Comparison of ENCODE assay signal across 8 cellular contexts in genomic region chr2:96306370-96306769, GRCh38. TPM values are rescaled to one million over a fixed set of nuclear protein-coding genes. Genes with fewer than 3 reads are reported as not detected.
DNase-seq lines count a peak whose midpoint lies in the region; ATAC-seq, FAIRE-seq and TF ChIP-seq lines count a peak whose summit lies in the region.

No MANE protein-coding gene starts in this region.

- H3K9me3 Mint-ChIP-seq in activated T-helper 2 cell treated with anti-CD3 and anti-CD28 coated beads, Interferon-gamma antibody, Interleukin-2, Interleukin-4, amounts not matched to agents 10 μg/mL and 5 μg/mL and 100 μg/mL, durations not matched to agents 14 hours and 24 hours and 36 hours, result no peaks in the 10 kb centered on the region

- peak overlapping the region; percentile 95 for H3K4me3 Mint-ChIP-seq in activated T-helper 2 cell treated with anti-CD3 and anti-CD28 coated beads, Interferon-gamma antibody, Interleukin-2, Interleukin-4, amounts not matched to agents 10 μg/mL and 5 μg/mL and 100 μg/mL, durations not matched to agents 14 hours and 24 hours and 36 hours (ENCODE audit: low read depth)

- H3K27ac ChIP-seq in thoracic aorta, result peak overlapping the region; percentile 82 to 85

- H3K4me3 ChIP-seq in kidney epithelial cell (ENCODE audit: low read depth, low read length) (peak overlapping the region; percentile 73), thoracic aorta (peak overlapping the region; percentile 90)

- peaks cover 56% of the 10 kb centered on the region for H3K36me3 Mint-ChIP-seq in activated T-helper 2 cell treated with anti-CD3 and anti-CD28 coated beads, Interferon-gamma antibody, Interleukin-2, Interleukin-4, amounts not matched to agents 10 μg/mL and 5 μg/mL and 100 μg/mL, durations not matched to agents 14 hours and 24 hours and 36 hours (ENCODE audit: low read depth)

- H3K36me3 ChIP-seq in kidney epithelial cell (ENCODE audit: control insufficient read depth, insufficient read depth, low read length) (peaks cover 4% of the 10 kb centered on the region), thoracic aorta (peaks cover 19% of the 10 kb centered on the region)

- no peak for FAIRE-seq in frontal cortex (lab: Jason Lieb, UNC)

- peaks cover 9 to 17% of the 10 kb centered on the region in 2 donors for H3K4me1 ChIP-seq in thoracic aorta (ENCODE audit: control insufficient read depth in 1 of 2, low read depth in 2 of 2)

- no peaks in the 10 kb centered on the region for H3K9me3 ChIP-seq in thoracic aorta

- TF ChIP-seq CTCF in kidney epithelial cell (IDR thresholded peaks at IDR 0.05; ENCODE audit: insufficient read depth, low read length, poor library complexity, severe bottlenecking) (no peak), thoracic aorta (IDR thresholded peaks at IDR 0.05) (no peak)

- intact Hi-C loops in activated T-helper 2 cell treated with anti-CD3 and anti-CD28 coated beads, Interferon-gamma antibody, Interleukin-2, Interleukin-4, amounts not matched to agents 10 μg/mL and 5 μg/mL and 100 μg/mL, durations not matched to agents 14 hours and 24 hours and 36 hours (cut with micrococcal nuclease), result no loop called here

- H3K27me3 ChIP-seq in kidney epithelial cell (ENCODE audit: control insufficient read depth, insufficient read depth, low read length) (no peaks in the 10 kb centered on the region), thoracic aorta (replicated peaks; ENCODE audit: insufficient read depth) (no peaks in the 10 kb centered on the region)

- peaks cover 41% of the 10 kb centered on the region for H3K4me1 Mint-ChIP-seq in activated T-helper 2 cell treated with anti-CD3 and anti-CD28 coated beads, Interferon-gamma antibody, Interleukin-2, Interleukin-4, amounts not matched to agents 10 μg/mL and 5 μg/mL and 100 μg/mL, durations not matched to agents 14 hours and 24 hours and 36 hours (ENCODE audit: low read depth)

- H3K27me3 Mint-ChIP-seq in activated T-helper 2 cell treated with anti-CD3 and anti-CD28 coated beads, Interferon-gamma antibody, Interleukin-2, Interleukin-4, amounts not matched to agents 10 μg/mL and 5 μg/mL and 100 μg/mL, durations not matched to agents 14 hours and 24 hours and 36 hours (ENCODE audit: low read depth), result no peaks in the 10 kb centered on the region

- no peak for ATAC-seq in thoracic aorta (ENCODE audit: insufficient number of reproducible peaks, low FRiP score, low read depth)

- DNase-seq in activated effector memory CD4-positive, alpha-beta T cell treated with anti-CD3 and anti-CD28 coated beads, Interleukin-2, amount 50 U/mL, for 16 hours, result peak; percentile 36
- DNase-seq in activated effector memory CD4-positive, alpha-beta T cell treated with Interleukin-2 at 50 U/mL for 16 hours, result no peak
- DNase-seq in activated T-helper 2 cell treated with anti-CD3 and anti-CD28 coated beads, Interferon-gamma antibody, Interleukin-2, Interleukin-4, amounts not matched to agents 10 μg/mL and 5 μg/mL and 100 μg/mL, durations not matched to agents 14 hours and 24 hours and 36 hours (ENCODE audit: low spot score), result no peak
- DNase-seq in kidney epithelial cell (ENCODE audit: low read depth), result no peak
- no peak for DNase-seq in thoracic aorta (ENCODE audit: low spot score)
- DNase-seq in frontal cortex (ENCODE audit: low spot score in 2 of 2), result no peak
- no peak for DNase-seq in effector CD8-positive, alpha-beta T cell (lab: John Stamatoyannopoulos, UW)
- no peak for DNase-seq in EL

- H3K27ac Mint-ChIP-seq in activated T-helper 2 cell treated with anti-CD3 and anti-CD28 coated beads, Interferon-gamma antibody, Interleukin-2, Interleukin-4, amounts not matched to agents 10 μg/mL and 5 μg/mL and 100 μg/mL, durations not matched to agents 14 hours and 24 hours and 36 hours, result peak overlapping the region; percentile 94

RNA-seq across cellular contexts. Expression of gene SNRNP200, which starts 1.0 kb away (rescaled TPM):
- 191 TPM in 2 replicates for total RNA-seq in activated T-helper 2 cell treated with anti-CD3 and anti-CD28 coated beads, Interferon-gamma antibody, Interleukin-2, Interleukin-4, amounts not matched to agents 10 μg/mL and 5 μg/mL and 100 μg/mL, durations not matched to agents 14 hours and 24 hours and 36 hours
- 104 and 124 TPM in 2 replicates for total RNA-seq in kidney epithelial cell
- total RNA-seq in thoracic aorta, result 10 to 100 TPM; 77.2 to 85.6 TPM
- total RNA-seq in frontal cortex, result 41.6 TPM

RNA-seq across cellular contexts. Expression of gene ITPRIPL1, which starts 18.7 kb away (rescaled TPM):
- 44.8 and 45.0 TPM in 2 replicates for total RNA-seq in activated T-helper 2 cell treated with anti-CD3 and anti-CD28 coated beads, Interferon-gamma antibody, Interleukin-2, Interleukin-4, amounts not matched to agents 10 μg/mL and 5 μg/mL and 100 μg/mL, durations not matched to agents 14 hours and 24 hours and 36 hours
- total RNA-seq in kidney epithelial cell (5.1 and 5.5 TPM in 2 replicates), thoracic aorta (1 to 10 TPM in 1 of 2 donors, under 1 TPM in 1; 0.63 to 1.6 TPM), frontal cortex (4.9 TPM)

RNA-seq across cellular contexts. Expression of gene NCAPH, which starts 29.2 kb away (rescaled TPM):
- total RNA-seq in activated T-helper 2 cell treated with anti-CD3 and anti-CD28 coated beads, Interferon-gamma antibody, Interleukin-2, Interleukin-4, amounts not matched to agents 10 μg/mL and 5 μg/mL and 100 μg/mL, durations not matched to agents 14 hours and 24 hours and 36 hours, result 62.1 and 63.3 TPM in 2 replicates
- total RNA-seq in kidney epithelial cell (3.1 and 4.1 TPM in 2 replicates), thoracic aorta (1 to 10 TPM in 1 of 2 donors, not detected in 1; 1.3 TPM), frontal cortex (2.4 TPM)

RNA-seq across cellular contexts. Expression of gene CIAO1, which starts 40.3 kb away (rescaled TPM):
- total RNA-seq in activated T-helper 2 cell treated with anti-CD3 and anti-CD28 coated beads, Interferon-gamma antibody, Interleukin-2, Interleukin-4, amounts not matched to agents 10 μg/mL and 5 μg/mL and 100 μg/mL, durations not matched to agents 14 hours and 24 hours and 36 hours, result 93.9 and 94.7 TPM in 2 replicates
- 73.7 and 114 TPM in 2 replicates for total RNA-seq in kidney epithelial cell
- total RNA-seq in thoracic aorta, result 100 to 1,000 TPM; 115 to 123 TPM
- total RNA-seq in frontal cortex, result 74.6 TPM

RNA-seq across cellular contexts. Expression of gene TMEM127, which starts 40.6 kb away (rescaled TPM):
- 29.0 and 30.4 TPM in 2 replicates for total RNA-seq in activated T-helper 2 cell treated with anti-CD3 and anti-CD28 coated beads, Interferon-gamma antibody, Interleukin-2, Interleukin-4, amounts not matched to agents 10 μg/mL and 5 μg/mL and 100 μg/mL, durations not matched to agents 14 hours and 24 hours and 36 hours
- 54.9 and 63.5 TPM in 2 replicates for total RNA-seq in kidney epithelial cell
- total RNA-seq in thoracic aorta, result 10 to 100 TPM; 50.8 to 52.4 TPM
- 14.7 TPM for total RNA-seq in frontal cortex

Comparison
In these comparisons a context has a peak if more than half of its experiments do, and no peak if none do; other contexts are left out.
1. RNA of gene NCAPH, which starts 29.2 kb away (total RNA-seq): 62.1 to 63.3 TPM in activated T-helper 2 cell treated with anti-CD3 and anti-CD28 coated beads, Interferon-gamma antibody, Interleukin-2, Interleukin-4, amounts not matched to agents 10 μg/mL and 5 μg/mL and 100 μg/mL, durations not matched to agents 14 hours and 24 hours and 36 hours; 3.1 to 4.1 TPM in kidney epithelial cell, 2.4 TPM in frontal cortex (single experiment) and 1.3 TPM in thoracic aorta; every median in the first group is over 10 times any median in the second.